Comparison of ENCODE assay signal across 34 cellular contexts in genomic region chrX:63884821-63885790, GRCh38.
"Had no signal": no experiment of that assay in that cellular context is flagged by ENCODE, and none has a peak within 500 bp of the region (broad histone marks: within the 10 kb centered on the region; RNA-seq: fewer than 3 reads in every experiment).

No MANE protein-coding gene starts in this region.

- H3K27me3 ChIP-seq: MG63 had no signal

- H3K4me3 ChIP-seq: MG63 had no signal

- H3K36me3 ChIP-seq: MG63 had no signal

- DNase-seq: Karpas-422, Kasumi-1, MG63, MM.1S, MV-4-11, NCI-H1048, NCI-H1092, NCI-H1092 treated with DMSO at 0.1 percent for 48 hours, NCI-H1105, NCI-H1105 treated with DMSO at 0.1 percent for 48 hours, NCI-H1417, NCI-H1417 treated with DMSO at 0.1 percent for 48 hours, NCI-H1436, NCI-H1436 treated with DMSO at 0.1 percent for 48 hours, NCI-H146, NCI-H1694, NCI-H1694 treated with DMSO at 0.1 percent for 48 hours, NCI-H187, NCI-H187 treated with DMSO at 0.1 percent for 48 hours, NCI-H1930, NCI-H2029, NCI-H2029 treated with DMSO at 0.1 percent for 48 hours, NCI-H2081, NCI-H2081 treated with DMSO at 0.1 percent for 48 hours, NCI-H2107, NCI-H2171, NCI-H2171 treated with DMSO at 0.1 percent for 48 hours, NCI-H2227 treated with DMSO at 0.1 percent for 48 hours, NCI-H226, NCI-H345, NCI-H446, NCI-H446 treated with DMSO at 0.1 percent for 48 hours, NCI-H510A, NCI-H510A treated with DMSO at 0.1 percent for 48 hours had no signal
